14 cellular contexts compared by ENCODE assay signal in the genomic region with DNA sequence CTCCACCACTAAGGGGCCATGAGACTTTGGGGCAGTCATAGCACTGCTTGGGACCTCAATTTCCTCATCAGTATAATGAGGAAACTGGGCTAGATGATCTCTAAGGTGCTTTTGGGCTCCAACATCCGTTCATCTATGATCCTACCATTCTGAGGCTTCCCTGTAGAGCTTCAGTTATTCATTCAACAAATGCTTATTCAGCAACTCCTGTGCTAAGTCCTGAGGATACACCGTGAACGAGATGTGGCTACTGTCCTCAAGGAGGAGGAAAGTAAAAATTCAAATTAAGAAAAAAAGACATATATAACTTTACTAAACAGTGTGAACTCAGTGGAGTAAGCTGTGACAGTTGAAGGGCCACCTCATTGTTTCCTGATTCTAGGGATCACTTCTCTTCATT.
"Had no signal": no experiment of that assay in that cellular context is flagged by ENCODE, and none has a peak within 500 bp of the region (broad histone marks: within the 10 kb centered on the region; RNA-seq: fewer than 3 reads in every experiment).

No MANE protein-coding gene starts in this region.

- H3K27ac ChIP-seq: hepatocyte, left lung had no signal

- H3K36me3 ChIP-seq: left lung had no signal

- FAIRE-seq: endometrium, kidney had no signal

- H3K4me3 ChIP-seq: hepatocyte, left lung, mucosa of descending colon had no signal

- DNase-seq: activated CD4-positive, alpha-beta T cell treated with anti-CD3 and anti-CD28 coated beads, Interleukin-2, amount 50 U/mL, for 4 hours; activated effector memory CD4-positive, alpha-beta T cell treated with Interleukin-2 at 50 U/mL for 16 hours; activated naive CD4-positive, alpha-beta T cell treated with anti-CD3 and anti-CD28 coated beads, Interleukin-2, amount 50 U/mL, for 16 hours; activated T-cell treated with anti-CD3 and anti-CD28 coated beads, Interleukin-2, amount 50 U/mL, for 4 hours; kidney; left lung; mucosa of descending colon; naive thymus-derived CD8-positive, alpha-beta T cell; retina had no signal

- H2AFZ ChIP-seq: hepatocyte had no signal

- H3K27ac Mint-ChIP-seq: memory B cell; stimulated activated effector memory CD8-positive, alpha-beta T cell treated with anti-CD3 and anti-CD28 coated beads, Interleukin-12 subunit alpha, Interleukin-12 subunit beta, amount 100 ng/mL, for 72 hours had no signal

- H3K27me3 ChIP-seq: hepatocyte, left lung had no signal

- H3K79me2 ChIP-seq: hepatocyte had no signal

- ATAC-seq: activated CD4-positive, CD25-positive, alpha-beta regulatory T cell treated with anti-CD3 and anti-CD28 coated beads, Interleukin-2, amount 50 U/mL, for 24 hours; activated T-cell treated with anti-CD3 and anti-CD28 coated beads, Interleukin-2, amount 50 U/mL, for 4 hours; left lung; mucosa of descending colon; naive thymus-derived CD8-positive, alpha-beta T cell; stimulated activated effector memory CD8-positive, alpha-beta T cell treated with anti-CD3 and anti-CD28 coated beads, Interleukin-12 subunit alpha, Interleukin-12 subunit beta, amount 100 ng/mL, for 72 hours had no signal

- H3K4me2 ChIP-seq: hepatocyte had no signal

- H3K9me3 Mint-ChIP-seq: stimulated activated effector memory CD8-positive, alpha-beta T cell treated with anti-CD3 and anti-CD28 coated beads, Interleukin-12 subunit alpha, Interleukin-12 subunit beta, amount 100 ng/mL, for 72 hours had no signal

- H3K9me3 ChIP-seq: left lung, mucosa of descending colon had no signal

- H3K4me3 Mint-ChIP-seq: activated T-cell treated with anti-CD3 and anti-CD28 coated beads, Interleukin-2, amount 50 U/mL, for 4 hours; memory B cell; naive thymus-derived CD8-positive, alpha-beta T cell; stimulated activated effector memory CD8-positive, alpha-beta T cell treated with anti-CD3 and anti-CD28 coated beads, Interleukin-12 subunit alpha, Interleukin-12 subunit beta, amount 100 ng/mL, for 72 hours had no signal

- H3K27me3 Mint-ChIP-seq: memory B cell had no signal
